Comparison of ENCODE assay signal across 20 cellular contexts in genomic region chr1:15541231-15541792, GRCh38. TPM values are rescaled to one million over a fixed set of nuclear protein-coding genes. Genes with fewer than 3 reads are reported as not detected.
DNase-seq lines count a peak whose midpoint lies in the region; ATAC-seq, FAIRE-seq and TF ChIP-seq lines count a peak whose summit lies in the region.
"Had no signal": no experiment of that assay in that cellular context is flagged by ENCODE, and none has a peak within 500 bp of the region (broad histone marks: within the 10 kb centered on the region; RNA-seq: fewer than 3 reads in every experiment).

No MANE protein-coding gene starts in this region.

- H2BK20ac ChIP-seq in IMR-90 (ENCODE audit: low read depth, low read length) = no peak overlapping the region

- H2AK9ac ChIP-seq in IMR-90 (replicated peaks; ENCODE audit: low read depth, low read length, poor library complexity) = no peak overlapping the region

- no peak for TF ChIP-seq EP300 in A549 (IDR thresholded peaks at IDR 0.05)

- no peak for FAIRE-seq in A549 (lab: Jason Lieb, UNC)
- FAIRE-seq: G401.6, GM12892, H1 had no signal

- H3K23ac ChIP-seq in IMR-90 (ENCODE audit: low read depth, low read length) = no peak overlapping the region

- H3K9me1 ChIP-seq in IMR-90 (ENCODE audit: insufficient read depth, low read length) = peaks cover 3% of the 10 kb centered on the region

- H3K27me3 Mint-ChIP-seq in activated naive CD4-positive, alpha-beta T cell treated with anti-CD3 and anti-CD28 coated beads, Interleukin-2, amount 50 U/mL, for 24 hours = no peaks in the 10 kb centered on the region
- H3K27me3 Mint-ChIP-seq in activated naive CD4-positive, alpha-beta T cell treated with anti-CD3 and anti-CD28 coated beads, Interleukin-2, amount 10 ng/mL, durations not matched to agents 7 days and 5 days = no peaks in the 10 kb centered on the region
- H3K27me3 Mint-ChIP-seq in endothelial cell (ENCODE audit: unreplicated experiment) (peaks cover 5% of the 10 kb centered on the region), natural killer cell (ENCODE audit: low read depth in 2 of 2) (no peaks in the 10 kb centered on the region)

- H3K4me1 Mint-ChIP-seq in activated naive CD4-positive, alpha-beta T cell treated with anti-CD3 and anti-CD28 coated beads, Interleukin-2, amount 50 U/mL, for 24 hours = peaks cover 13% of the 10 kb centered on the region
- H3K4me1 Mint-ChIP-seq in activated naive CD4-positive, alpha-beta T cell treated with anti-CD3 and anti-CD28 coated beads, Interleukin-2, amount 10 ng/mL, durations not matched to agents 7 days and 5 days = no peaks in the 10 kb centered on the region
- H3K4me1 Mint-ChIP-seq in endothelial cell (ENCODE audit: unreplicated experiment) (no peaks in the 10 kb centered on the region), natural killer cell (no peaks in the 10 kb centered on the region)

- no peak for TF ChIP-seq RAD21 in A549 (conservative IDR thresholded peaks at IDR 0.05 in 1 of 2, IDR thresholded peaks at IDR 0.05 in 1 of 2)
- no peak for TF ChIP-seq RAD21 in IMR-90 (IDR thresholded peaks at IDR 0.05; ENCODE audit: low read length)

- H3K4me3 ChIP-seq in A549 (no peak overlapping the region), IMR-90 (ENCODE audit: insufficient read depth, low read depth, low read length) (no peak overlapping the region)
- H3K4me3 ChIP-seq: GM23248 had no signal

- H3K4ac ChIP-seq in IMR-90 (ENCODE audit: low read depth, low read length) = no peak overlapping the region

- no peak overlapping the region for H4K91ac ChIP-seq in IMR-90 (ENCODE audit: insufficient read depth, low read depth, low read length)

- dilution Hi-C loops in IMR-90 (cut with HindIII; ENCODE audit: low sequenced_read_pairs, unreplicated experiment) = no loop called here

- in situ Hi-C loops in IMR-90 (cut with MboI; ENCODE audit: low sequenced_read_pairs) = no loop called here

- peak overlapping the region; percentile 30 for H3K27ac Mint-ChIP-seq in activated naive CD4-positive, alpha-beta T cell treated with anti-CD3 and anti-CD28 coated beads, Interleukin-2, amount 50 U/mL, for 24 hours
- no peak overlapping the region for H3K27ac Mint-ChIP-seq in activated naive CD4-positive, alpha-beta T cell treated with anti-CD3 and anti-CD28 coated beads, Interleukin-2, amount 10 ng/mL, durations not matched to agents 7 days and 5 days
- H3K27ac Mint-ChIP-seq in endothelial cell (ENCODE audit: unreplicated experiment) (no peak overlapping the region), natural killer cell (no peak overlapping the region)
- H3K27ac Mint-ChIP-seq: CD8-positive, alpha-beta T cell had no signal

- H3K27me3 ChIP-seq in IMR-90 (ENCODE audit: control insufficient read depth, insufficient read depth, low read length) = no peaks in the 10 kb centered on the region

- H3K56ac ChIP-seq in IMR-90 (ENCODE audit: extremely low read depth, insufficient read depth, low read length) = no peak overlapping the region

- WGBS in A549 (ENCODE audit: missing lambda C conversion rate) = 90% methylated on average over 4 of the region's 4 CpGs
- WGBS in IMR-90 (ENCODE audit: extremely low coverage in 2 of 2, insufficient read length in 1 of 2), 2 experiments = no CpG with 5 or more reads among the region's 4 CpGs

- no peak overlapping the region for H3K4me2 ChIP-seq in A549
- no peak overlapping the region for H3K4me2 ChIP-seq in IMR-90 (ENCODE audit: low read depth, low read length)

- H3K36me3 ChIP-seq in IMR-90 (ENCODE audit: control insufficient read depth, insufficient read depth, low read length) = peaks cover 39% of the 10 kb centered on the region

- H3K4me3 Mint-ChIP-seq in activated naive CD4-positive, alpha-beta T cell treated with anti-CD3 and anti-CD28 coated beads, Interleukin-2, amount 50 U/mL, for 24 hours = no peak overlapping the region
- H3K4me3 Mint-ChIP-seq in activated naive CD4-positive, alpha-beta T cell treated with anti-CD3 and anti-CD28 coated beads, Interleukin-2, amount 10 ng/mL, durations not matched to agents 7 days and 5 days = no peak overlapping the region
- H3K4me3 Mint-ChIP-seq in endothelial cell (ENCODE audit: unreplicated experiment) (peak overlapping the region; percentile 68), natural killer cell (no peak overlapping the region)
- H3K4me3 Mint-ChIP-seq: CD8-positive, alpha-beta T cell had no signal

- H3K14ac ChIP-seq in IMR-90 (replicated peaks; ENCODE audit: low read depth, low read length) = no peak overlapping the region

- H3K36me3 Mint-ChIP-seq in activated naive CD4-positive, alpha-beta T cell treated with anti-CD3 and anti-CD28 coated beads, Interleukin-2, amount 50 U/mL, for 24 hours = peaks cover 12% of the 10 kb centered on the region
- H3K36me3 Mint-ChIP-seq in activated naive CD4-positive, alpha-beta T cell treated with anti-CD3 and anti-CD28 coated beads, Interleukin-2, amount 10 ng/mL, durations not matched to agents 7 days and 5 days = peaks cover 32% of the 10 kb centered on the region
- H3K36me3 Mint-ChIP-seq in endothelial cell (ENCODE audit: low read depth, unreplicated experiment) (peaks cover 41% of the 10 kb centered on the region), natural killer cell (peaks cover 3% of the 10 kb centered on the region)

- no TSS peak for BruUV-seq in IMR-90 (replicated peaks; lab: Mats Ljungman, UMichigan)

- H2BK5ac ChIP-seq in IMR-90 (ENCODE audit: low read depth, low read length, poor library complexity, severe bottlenecking) = no peak overlapping the region

- POLR2A ChIA-PET in A549 (lab: Yijun Ruan, JAX) (no interaction called here), IMR-90 (lab: Charles Lee; ENCODE audit: unreplicated experiment) (no interaction called here)

- no peak for DNase-seq in activated naive CD4-positive, alpha-beta T cell treated with anti-CD3 and anti-CD28 coated beads, Interleukin-2, amount 10 ng/mL, durations not matched to agents 7 days and 5 days
- no peak for DNase-seq in A549 (ENCODE audit: low read depth in 1 of 2, low spot score in 1 of 2)
- no peak for DNase-seq in IMR-90
- no peak for DNase-seq in endothelial cell (ENCODE audit: low spot score)
- DNase-seq in natural killer cell = no peak
- DNase-seq: 8988T; C1 segment of cervical spinal cord; Caco-2; CD8-positive, alpha-beta T cell; DMS153; DND-41; H7 had no signal

- H2BK120ac ChIP-seq in IMR-90 (ENCODE audit: low read depth, low read length) = no peak overlapping the region

- intact Hi-C loops in IMR-90 (cut with micrococcal nuclease) = no loop called here
- intact Hi-C loops in natural killer cell (cut with micrococcal nuclease) = no loop called here

- H3K4me1 ChIP-seq in A549 (no peaks in the 10 kb centered on the region), IMR-90 (ENCODE audit: control insufficient read depth, insufficient read depth, low read length) (peaks cover 6% of the 10 kb centered on the region)
- H3K4me1 ChIP-seq: Caco-2 had no signal

- no peaks in the 10 kb centered on the region for H3K9me3 ChIP-seq in A549
- no peaks in the 10 kb centered on the region for H3K9me3 ChIP-seq in IMR-90 (ENCODE audit: control insufficient read depth, insufficient read depth, low read length)
- H3K9me3 ChIP-seq: Caco-2 had no signal

- H2BK15ac ChIP-seq in IMR-90 (ENCODE audit: low read depth, low read length) = no peak overlapping the region

- no peak for ATAC-seq in A549
- no peak for ATAC-seq in IMR-90 (ENCODE audit: low read depth)
- ATAC-seq in natural killer cell = no peak
- no peak for ATAC-seq in HG03135 (IDR thresholded peaks at IDR 0.05; ENCODE audit: unreplicated experiment)
- ATAC-seq in HG02973 (IDR thresholded peaks at IDR 0.05; ENCODE audit: unreplicated experiment) = no peak
- ATAC-seq: CD8-positive, alpha-beta T cell; HCT116 had no signal

- peaks cover 10 to 12% of the 10 kb centered on the region in 2 experiments; a peak in 3 of 4 replicates for H3K79me1 ChIP-seq in IMR-90 (ENCODE audit: low read depth in 1 of 2, low read length in 2 of 2)

- no peak overlapping the region for H2AK5ac ChIP-seq in IMR-90 (ENCODE audit: low read depth, low read length)

- no peaks in the 10 kb centered on the region for H4K20me1 ChIP-seq in IMR-90 (ENCODE audit: insufficient read depth, low read length)

- no peaks in the 10 kb centered on the region for H3K9me3 Mint-ChIP-seq in activated naive CD4-positive, alpha-beta T cell treated with anti-CD3 and anti-CD28 coated beads, Interleukin-2, amount 50 U/mL, for 24 hours
- H3K9me3 Mint-ChIP-seq in activated naive CD4-positive, alpha-beta T cell treated with anti-CD3 and anti-CD28 coated beads, Interleukin-2, amount 10 ng/mL, durations not matched to agents 7 days and 5 days = no peaks in the 10 kb centered on the region
- H3K9me3 Mint-ChIP-seq in endothelial cell (ENCODE audit: unreplicated experiment) = no peaks in the 10 kb centered on the region
- no peaks in the 10 kb centered on the region for H3K9me3 Mint-ChIP-seq in natural killer cell
- H3K9me3 Mint-ChIP-seq: CD8-positive, alpha-beta T cell had no signal

- TF ChIP-seq CTCF in A549 (IDR thresholded peaks at IDR 0.05) (no peak), IMR-90 (conservative IDR thresholded peaks at IDR 0.05; ENCODE audit: low read depth, low read length) (no peak), endothelial cell (IDR thresholded peaks at IDR 0.05; ENCODE audit: unreplicated experiment) (no peak), natural killer cell (IDR thresholded peaks at IDR 0.05) (no peak)

- no peak overlapping the region for H4K5ac ChIP-seq in IMR-90 (ENCODE audit: low read depth, low read length)

- H3K27ac ChIP-seq in A549 = no peak overlapping the region
- no peak overlapping the region for H3K27ac ChIP-seq in IMR-90 (ENCODE audit: insufficient read depth, low read length)

- TF ChIP-seq POLR2A in A549 (IDR thresholded peaks at IDR 0.05; ENCODE audit: low read length) (no peak), IMR-90 (IDR thresholded peaks at IDR 0.05; ENCODE audit: low read depth, low read length) (no peak)

- H3K9ac ChIP-seq in IMR-90 (ENCODE audit: low read depth, low read length) = no peak overlapping the region
- H3K9ac ChIP-seq: GM23248 had no signal

- CTCF ChIA-PET in activated naive CD4-positive, alpha-beta T cell treated with anti-CD3 and anti-CD28 coated beads, Interleukin-2, amount 10 ng/mL, durations not matched to agents 7 days and 5 days (lab: Charles Lee) = no interaction called here
- CTCF ChIA-PET in A549 (lab: Yijun Ruan, JAX) (no interaction called here), IMR-90 (lab: Yijun Ruan, JAX) (no interaction called here)

- no peak overlapping the region for H3K18ac ChIP-seq in IMR-90 (ENCODE audit: low read depth, low read length)

- no peak overlapping the region for H4K8ac ChIP-seq in IMR-90 (ENCODE audit: low read depth in 2 of 2, low read length in 2 of 2)

- no peak overlapping the region for H2AFZ ChIP-seq in IMR-90 (replicated peaks; ENCODE audit: low read length, poor library complexity)
- H2AFZ ChIP-seq: GM23248 had no signal

RNA-seq across cellular contexts. Expression of gene DNAJC16, which starts 14.7 kb away (rescaled TPM):
- 12.5 and 15.3 TPM in 2 replicates for polyA plus RNA-seq in A549 (2011; rRNA removed)
- 3.0 and 3.4 TPM in 2 replicates for polyA plus RNA-seq in A549 (2012; cell fraction: cytosol; rRNA removed)
- 3.2 and 3.6 TPM in 2 replicates for polyA plus RNA-seq in A549 (2012; cell fraction: nucleus; rRNA removed)
- 4.6 to 5.5 TPM (median 4.9 TPM) in 3 replicates for polyA plus RNA-seq in A549 (2017; fragmentation: RNase III; extraction: RNeasy Plus Mini Kit Qiagen cat#74134 plus additional on column Dnase treatment)
- 16.2 and 22.3 TPM in 2 replicates for polyA minus RNA-seq in A549 (2011; rRNA and poly(A)+ RNA removed)
- 12.5 and 13.1 TPM in 2 replicates for total RNA-seq in IMR-90 (2012; rRNA removed)
- polyA plus RNA-seq in IMR-90 (2012; rRNA removed) = 6.9 and 8.0 TPM in 2 replicates
- polyA plus RNA-seq in IMR-90 (2012; cell fraction: cytosol; rRNA removed) = 2.5 TPM in 2 replicates
- 4.5 and 13.3 TPM in 2 replicates for polyA plus RNA-seq in IMR-90 (2012; cell fraction: nucleus; rRNA removed; ENCODE audit: low replicate concordance)
- total RNA-seq in endothelial cell (ENCODE audit: unreplicated experiment) = 19.9 TPM
- 10 to 100 TPM; 18.6 to 22.8 (median 18.7) TPM for total RNA-seq in natural killer cell

RNA-seq across cellular contexts. Expression of gene CASP9, which starts 17.3 kb away (rescaled TPM):
- polyA plus RNA-seq in A549 (2011; rRNA removed) (16.1 and 19.6 TPM in 2 replicates), A549 (2017; fragmentation: RNase III; extraction: RNeasy Plus Mini Kit Qiagen cat#74134 plus additional on column Dnase treatment) (11.0 to 13.3 TPM (median 11.6 TPM) in 3 replicates), IMR-90 (2012; rRNA removed) (7.8 and 8.3 TPM in 2 replicates)
- polyA plus RNA-seq in A549 (2012; cell fraction: cytosol; rRNA removed) = 17.7 and 20.2 TPM in 2 replicates
- polyA plus RNA-seq in A549 (2012; cell fraction: nucleus; rRNA removed) = 17.5 and 24.0 TPM in 2 replicates
- polyA minus RNA-seq in A549 (2011; rRNA and poly(A)+ RNA removed) = 19.4 and 22.9 TPM in 2 replicates
- total RNA-seq in IMR-90 (2012; rRNA removed) (5.3 and 7.0 TPM in 2 replicates), endothelial cell (ENCODE audit: unreplicated experiment) (12.0 TPM), natural killer cell (10 to 100 TPM; 13.4 to 20.5 (median 13.5) TPM)
- polyA plus RNA-seq in IMR-90 (2012; cell fraction: cytosol; rRNA removed) = 8.0 and 8.7 TPM in 2 replicates
- polyA plus RNA-seq in IMR-90 (2012; cell fraction: nucleus; rRNA removed; ENCODE audit: low replicate concordance) = 19.8 and 20.6 TPM in 2 replicates

RNA-seq across cellular contexts. Expression of gene AGMAT, which starts 43.5 kb away (rescaled TPM):
- polyA plus RNA-seq in A549 (2011; rRNA removed) (10.3 and 10.7 TPM in 2 replicates), A549 (2017; fragmentation: RNase III; extraction: RNeasy Plus Mini Kit Qiagen cat#74134 plus additional on column Dnase treatment) (11.9 to 13.1 TPM (median 12.9 TPM) in 3 replicates), IMR-90 (2012; rRNA removed) (0.20 and 0.26 TPM in 2 replicates)
- polyA plus RNA-seq in A549 (2012; cell fraction: cytosol; rRNA removed) = 7.4 and 10.1 TPM in 2 replicates
- 4.5 and 6.1 TPM in 2 replicates for polyA plus RNA-seq in A549 (2012; cell fraction: nucleus; rRNA removed)
- 11.0 and 11.9 TPM in 2 replicates for polyA minus RNA-seq in A549 (2011; rRNA and poly(A)+ RNA removed)
- total RNA-seq in IMR-90 (2012; rRNA removed) (0.18 and 0.28 TPM in 2 replicates), endothelial cell (ENCODE audit: unreplicated experiment) (0.18 TPM), natural killer cell (under 1 TPM; 0.42 to 0.66 (median 0.65) TPM)
- 0.18 and 0.20 TPM in 2 replicates for polyA plus RNA-seq in IMR-90 (2012; cell fraction: cytosol; rRNA removed)
- 0.09 TPM in 2 replicates for polyA plus RNA-seq in IMR-90 (2012; cell fraction: nucleus; rRNA removed; ENCODE audit: low replicate concordance)
